ENCODE assay signal across 9 cellular contexts in genomic region chr14:77303417-77304156, GRCh38. TPM values are rescaled to one million over a fixed set of nuclear protein-coding genes. Genes with fewer than 3 reads are reported as not detected.
DNase-seq lines count a peak whose midpoint lies in the region; ATAC-seq and TF ChIP-seq lines count a peak whose summit lies in the region.
"Had no signal": no experiment of that assay in that cellular context is flagged by ENCODE, and none has a peak within 500 bp of the region (broad histone marks: within the 10 kb centered on the region; RNA-seq: fewer than 3 reads in every experiment).

No MANE protein-coding gene starts in this region.

- peak overlapping the region in 1 of 2 donors; percentile 61 for H3K27ac ChIP-seq in coronary artery

- DNase-seq in GM03348 (ENCODE audit: low spot score) (peak; percentile 88), SW 1271 (lab: John Stamatoyannopoulos, UW) (peak; percentile 71 to 87), epithelial cell of proximal tubule (ENCODE audit: low read depth) (peak; percentile 94), sciatic nerve (ENCODE audit: low spot score) (no peak), coronary artery (ENCODE audit: low spot score) (no peak)

- TF ChIP-seq CTCF in epithelial cell of proximal tubule (conservative IDR thresholded peaks at IDR 0.05; ENCODE audit: low read depth, low read length) (no peak), coronary artery (IDR thresholded peaks at IDR 0.05) (no peak)

- H3K4me3 ChIP-seq in epithelial cell of proximal tubule (ENCODE audit: low read depth, low read length) (no peak overlapping the region), coronary artery (no peak overlapping the region)
- H3K4me3 ChIP-seq: Peyer's patch had no signal

- ATAC-seq in HG03196 (IDR thresholded peaks at IDR 0.05; ENCODE audit: unreplicated experiment): peak; percentile 69
- peak; percentile 51 for ATAC-seq in sciatic nerve
- no peak for ATAC-seq in HG03135 (IDR thresholded peaks at IDR 0.05; ENCODE audit: unreplicated experiment)
- no peak for ATAC-seq in HG02970 (IDR thresholded peaks at IDR 0.05; ENCODE audit: low FRiP score, unreplicated experiment)

- intact Hi-C loops in sciatic nerve (cut with DNase I): no loop called here

RNA-seq across cellular contexts. Expression of gene POMT2, which starts 17.1 kb away (rescaled TPM):
- 15.5 and 17.8 TPM in 2 replicates for total RNA-seq in epithelial cell of proximal tubule
- 30.4 TPM for total RNA-seq in sciatic nerve

RNA-seq across cellular contexts. Expression of gene GSTZ1, which starts 17.2 kb away (rescaled TPM):
- total RNA-seq in epithelial cell of proximal tubule: 23.8 and 36.1 TPM in 2 replicates
- total RNA-seq in sciatic nerve: 9.5 TPM

RNA-seq across cellular contexts. Expression of gene NGB, which starts 32.6 kb away (rescaled TPM):
- total RNA-seq in epithelial cell of proximal tubule (0.12 and 0.14 TPM in 2 replicates), sciatic nerve (not detected)
- total RNA-seq: Peyer's patch had no signal

Comparison
In these comparisons a context has a peak if more than half of its experiments do, and no peak if none do; other contexts are left out.
1. DNase-seq: peak in GM03348 (single experiment), SW 1271 (2 of 2) and epithelial cell of proximal tubule (single experiment); none in sciatic nerve (single experiment) and coronary artery (single experiment).
2. ATAC-seq: peak in HG03196 (single experiment) and sciatic nerve (single experiment); none in HG03135 (single experiment) and HG02970 (single experiment).